15 cellular contexts compared by ENCODE assay signal in the genomic region with DNA sequence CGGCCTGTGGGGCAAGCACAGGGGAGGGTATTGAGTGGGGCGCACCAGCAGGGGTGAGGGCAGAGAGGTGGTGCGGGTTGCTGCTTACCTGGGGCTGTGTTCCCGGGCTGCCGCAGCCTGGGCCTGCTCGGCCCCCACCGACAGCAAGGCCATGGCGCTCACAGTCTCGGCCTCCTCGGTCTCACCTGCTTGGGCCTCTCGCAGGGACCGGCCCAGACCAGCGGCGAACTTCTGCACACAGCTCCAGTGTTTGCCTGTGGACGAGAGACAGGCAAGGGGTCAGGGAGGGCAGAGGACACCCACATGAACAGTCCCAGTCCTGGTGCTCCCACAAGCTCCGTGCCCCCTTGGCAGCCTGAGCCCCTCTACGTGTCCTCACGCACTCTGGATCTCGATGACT. TPM values are rescaled to one million over a fixed set of nuclear protein-coding genes. Genes with fewer than 3 reads are reported as not detected.
A peak's percentile ranks its signal among the peaks of the same experiment; 100 is the strongest.
DNase-seq lines count a peak whose midpoint lies in the region; ATAC-seq and TF ChIP-seq lines count a peak whose summit lies in the region.
"Had no signal": no experiment of that assay in that cellular context is flagged by ENCODE, and none has a peak within 500 bp of the region (broad histone marks: within the 10 kb centered on the region; RNA-seq: fewer than 3 reads in every experiment).

No MANE protein-coding gene starts in this region.

- peaks cover 14 to 17% of the 10 kb centered on the region in 2 experiments for H3K4me1 ChIP-seq in neutrophil (ENCODE audit: control insufficient read depth in 1 of 2, insufficient read depth in 1 of 2, low read depth in 1 of 2, low read length in 1 of 2)

- no peaks in the 10 kb centered on the region for H3K4me1 Mint-ChIP-seq in activated T-helper 17 cell treated with anti-CD3 and anti-CD28 coated beads, Interleukin-2, amount 50 U/mL, for 72 hours

- H3K36me3 ChIP-seq in H7 (replicated peaks; ENCODE audit: control insufficient read depth, insufficient read depth, low read length) (peaks cover 41% of the 10 kb centered on the region), neutrophil (peaks cover 78% of the 10 kb centered on the region)

- no peaks in the 10 kb centered on the region for H3K9me3 ChIP-seq in neutrophil
- H3K9me3 ChIP-seq: SK-N-SH had no signal

- DNase-seq in H7 (peak; percentile 37), NCI-H510A (lab: John Stamatoyannopoulos, UW) (no peak), HuH-7 (ENCODE audit: low spot score) (no peak), DMS79 (lab: John Stamatoyannopoulos, UW) (no peak)
- DNase-seq: CD4-positive, CD25-positive, alpha-beta regulatory T cell; DMS53; NCI-H1048; NCI-H146; NCI-H2081 treated with DMSO at 0.1 percent for 48 hours; NCI-H524; SHP77; SK-N-SH had no signal

- H3K27me3 ChIP-seq in H7 (ENCODE audit: control insufficient read depth, insufficient read depth, low read length) (no peaks in the 10 kb centered on the region), neutrophil (no peaks in the 10 kb centered on the region)

- peak overlapping the region; percentile 47 for H3K27ac Mint-ChIP-seq in activated T-helper 17 cell treated with anti-CD3 and anti-CD28 coated beads, Interleukin-2, amount 50 U/mL, for 72 hours
- H3K27ac Mint-ChIP-seq: CD4-positive, CD25-positive, alpha-beta regulatory T cell had no signal

- peaks cover 51% of the 10 kb centered on the region for H3K36me3 Mint-ChIP-seq in activated T-helper 17 cell treated with anti-CD3 and anti-CD28 coated beads, Interleukin-2, amount 50 U/mL, for 72 hours (ENCODE audit: low read depth)

- TF ChIP-seq CTCF in C4-2B (conservative IDR thresholded peaks at IDR 0.05): no peak
- TF ChIP-seq CTCF in neutrophil (IDR thresholded peaks at IDR 0.05): no peak

- H3K27me3 Mint-ChIP-seq in activated T-helper 17 cell treated with anti-CD3 and anti-CD28 coated beads, Interleukin-2, amount 50 U/mL, for 72 hours: no peaks in the 10 kb centered on the region
- H3K27me3 Mint-ChIP-seq: CD4-positive, CD25-positive, alpha-beta regulatory T cell had no signal

- H3K9me3 Mint-ChIP-seq in activated T-helper 17 cell treated with anti-CD3 and anti-CD28 coated beads, Interleukin-2, amount 50 U/mL, for 72 hours: no peaks in the 10 kb centered on the region
- H3K9me3 Mint-ChIP-seq: CD4-positive, CD25-positive, alpha-beta regulatory T cell had no signal

- peak overlapping the region; percentile 92 for H3K27ac ChIP-seq in C4-2B
- H3K27ac ChIP-seq in neutrophil: peak overlapping the region; percentile 82

- no peak for ATAC-seq in activated T-helper 17 cell treated with anti-CD3 and anti-CD28 coated beads, Interleukin-2, amount 50 U/mL, for 72 hours (replicated peaks)

- H3K4me3 ChIP-seq in H7 (ENCODE audit: insufficient read depth, low read depth, low read length) (no peak overlapping the region), neutrophil (ENCODE audit: low read depth in 1 of 2, low read length in 1 of 2) (no peak overlapping the region)

- no peak overlapping the region for H3K4me3 Mint-ChIP-seq in activated T-helper 17 cell treated with anti-CD3 and anti-CD28 coated beads, Interleukin-2, amount 50 U/mL, for 72 hours
- H3K4me3 Mint-ChIP-seq: CD4-positive, CD25-positive, alpha-beta regulatory T cell had no signal

RNA-seq across cellular contexts. Expression of gene G6PC3, which starts 7.9 kb away (rescaled TPM):
- total RNA-seq in H7 (2014; rRNA removed; shearing (Covaris generic)): 94.0 and 104 TPM in 2 replicates
- 10 to 100 TPM; 14.9 to 22.8 TPM for total RNA-seq in activated T-helper 17 cell treated with anti-CD3 and anti-CD28 coated beads, Interleukin-2, amount 50 U/mL, for 72 hours

RNA-seq across cellular contexts. Expression of gene LSM12, which starts 11.9 kb away (rescaled TPM):
- 101 and 109 TPM in 2 replicates for total RNA-seq in H7 (2014; rRNA removed; shearing (Covaris generic))
- 10 to 100 TPM; 78.6 to 87.6 TPM for total RNA-seq in activated T-helper 17 cell treated with anti-CD3 and anti-CD28 coated beads, Interleukin-2, amount 50 U/mL, for 72 hours

RNA-seq across cellular contexts. Expression of gene HDAC5, which starts 45.0 kb away (rescaled TPM):
- total RNA-seq in H7 (2014; rRNA removed; shearing (Covaris generic)): 72.5 and 89.0 TPM in 2 replicates
- total RNA-seq in activated T-helper 17 cell treated with anti-CD3 and anti-CD28 coated beads, Interleukin-2, amount 50 U/mL, for 72 hours: 10 to 100 TPM; 11.0 to 45.4 TPM
